In the genomic region with DNA sequence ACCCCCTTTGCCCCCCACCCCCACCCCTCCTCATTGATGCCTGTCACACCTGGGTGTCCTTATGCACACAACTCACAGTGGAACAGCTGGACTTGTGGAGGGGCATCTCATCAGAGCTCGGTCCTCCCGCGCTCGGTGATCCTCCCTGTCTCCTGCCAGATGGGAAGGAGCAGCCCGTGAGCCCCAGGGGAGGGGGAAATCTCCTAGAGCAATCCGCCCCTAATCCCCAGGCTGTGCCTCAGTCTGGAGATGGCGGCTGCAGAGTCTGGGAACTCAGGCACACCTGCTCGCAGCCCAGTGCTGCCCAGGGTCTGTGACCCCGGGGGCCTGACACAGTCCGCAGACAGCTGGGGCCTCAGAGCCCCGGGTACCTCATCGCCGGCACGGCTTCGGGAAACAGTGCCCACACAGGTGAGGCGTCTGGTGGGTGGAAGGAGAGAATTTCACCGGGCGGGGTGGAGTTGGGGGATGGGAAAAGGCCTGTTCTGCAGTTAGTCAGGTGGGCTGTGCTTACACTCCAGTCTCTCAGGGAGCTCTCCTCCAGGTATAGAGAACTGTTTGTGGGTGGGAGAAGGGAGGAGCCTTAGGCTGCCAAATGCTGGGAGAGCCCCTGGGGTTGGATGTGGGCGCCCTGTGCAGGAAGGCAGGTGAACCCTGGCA, we compare ENCODE assay signal across 17 cellular contexts. TPM values are rescaled to one million over a fixed set of nuclear protein-coding genes. Genes with fewer than 3 reads are reported as not detected.
DNase-seq lines count a peak whose midpoint lies in the region; ATAC-seq, FAIRE-seq and TF ChIP-seq lines count a peak whose summit lies in the region.
"Had no signal": no experiment of that assay in that cellular context is flagged by ENCODE, and none has a peak within 500 bp of the region (broad histone marks: within the 10 kb centered on the region; RNA-seq: fewer than 3 reads in every experiment).

No MANE protein-coding gene starts in this region.

- no peak for ATAC-seq in GM18868 (IDR thresholded peaks at IDR 0.05; ENCODE audit: unreplicated experiment)

- peaks cover 21% of the 10 kb centered on the region for H3K9me3 Mint-ChIP-seq in glutamatergic neuron (ENCODE audit: unreplicated experiment)
- H3K9me3 Mint-ChIP-seq: CD4-positive, alpha-beta memory T cell; H9 had no signal

- peaks cover 61% of the 10 kb centered on the region for H3K4me1 Mint-ChIP-seq in glutamatergic neuron (ENCODE audit: low read depth, unreplicated experiment)

- peak overlapping the region; percentile 75 for H3K4me3 Mint-ChIP-seq in glutamatergic neuron (ENCODE audit: unreplicated experiment)
- H3K4me3 Mint-ChIP-seq: CD4-positive, alpha-beta memory T cell; H9 had no signal

- peak; percentile 93 for DNase-seq in NCI-H2171 (lab: John Stamatoyannopoulos, UW)
- peak; percentile 57 for DNase-seq in RPMI8226
- peak; percentile 75 for DNase-seq in glutamatergic neuron
- no peak for DNase-seq in retinal pigment epithelial cell (ENCODE audit: low read depth)
- no peak for DNase-seq in urothelium cell line (ENCODE audit: low spot score)
- no peak for DNase-seq in activated CD4-positive, CD25-positive, alpha-beta regulatory T cell treated with anti-CD3 and anti-CD28 coated beads, Interleukin-2, amount 50 U/mL, for 72 hours
- DNase-seq: BE2C; CD4-positive, alpha-beta memory T cell; EL; H9; NCI-H1092; NCI-H345; NCI-H748 treated with DMSO at 0.1 percent for 48 hours; Peyer's patch; SIG-M5 had no signal

- peak overlapping the region; percentile 35 for H3K4me3 ChIP-seq in retinal pigment epithelial cell (ENCODE audit: low read length)
- H3K4me3 ChIP-seq: Peyer's patch had no signal

- TF ChIP-seq CTCF in glutamatergic neuron (IDR thresholded peaks at IDR 0.05; ENCODE audit: partially characterized antibody, unreplicated experiment) (no peak), retinal pigment epithelial cell (conservative IDR thresholded peaks at IDR 0.05; ENCODE audit: low read depth, low read length) (no peak)

- H3K27me3 Mint-ChIP-seq in glutamatergic neuron (ENCODE audit: unreplicated experiment) = peaks cover 22% of the 10 kb centered on the region

- no peaks in the 10 kb centered on the region for H3K36me3 Mint-ChIP-seq in glutamatergic neuron (ENCODE audit: unreplicated experiment)
- H3K36me3 Mint-ChIP-seq: CD4-positive, alpha-beta memory T cell had no signal

- FAIRE-seq in urothelium cell line (lab: Jason Lieb, UNC) = no peak
- FAIRE-seq: HTR-8/SVneo had no signal

- H3K27ac Mint-ChIP-seq in glutamatergic neuron (ENCODE audit: unreplicated experiment) = peak overlapping the region; percentile 91

RNA-seq across cellular contexts. Expression of a gene that starts 29.3 kb away (rescaled TPM):
- total RNA-seq in glutamatergic neuron (ENCODE audit: unreplicated experiment) = 80.1 TPM

RNA-seq across cellular contexts. Expression of a gene that starts 45.6 kb away (rescaled TPM):
- 9.2 TPM for total RNA-seq in glutamatergic neuron (ENCODE audit: unreplicated experiment)

Comparison
In these comparisons a context has a peak if more than half of its experiments do, and no peak if none do; other contexts are left out.
1. DNase-seq: peak in NCI-H2171 (single experiment), RPMI8226 (single experiment) and glutamatergic neuron (single experiment); none in retinal pigment epithelial cell (single experiment), urothelium cell line (single experiment) and activated CD4-positive, CD25-positive, alpha-beta regulatory T cell treated with anti-CD3 and anti-CD28 coated beads, Interleukin-2, amount 50 U/mL, for 72 hours (single experiment).